ENCODE assay signal across 7 cellular contexts in the genomic region with DNA sequence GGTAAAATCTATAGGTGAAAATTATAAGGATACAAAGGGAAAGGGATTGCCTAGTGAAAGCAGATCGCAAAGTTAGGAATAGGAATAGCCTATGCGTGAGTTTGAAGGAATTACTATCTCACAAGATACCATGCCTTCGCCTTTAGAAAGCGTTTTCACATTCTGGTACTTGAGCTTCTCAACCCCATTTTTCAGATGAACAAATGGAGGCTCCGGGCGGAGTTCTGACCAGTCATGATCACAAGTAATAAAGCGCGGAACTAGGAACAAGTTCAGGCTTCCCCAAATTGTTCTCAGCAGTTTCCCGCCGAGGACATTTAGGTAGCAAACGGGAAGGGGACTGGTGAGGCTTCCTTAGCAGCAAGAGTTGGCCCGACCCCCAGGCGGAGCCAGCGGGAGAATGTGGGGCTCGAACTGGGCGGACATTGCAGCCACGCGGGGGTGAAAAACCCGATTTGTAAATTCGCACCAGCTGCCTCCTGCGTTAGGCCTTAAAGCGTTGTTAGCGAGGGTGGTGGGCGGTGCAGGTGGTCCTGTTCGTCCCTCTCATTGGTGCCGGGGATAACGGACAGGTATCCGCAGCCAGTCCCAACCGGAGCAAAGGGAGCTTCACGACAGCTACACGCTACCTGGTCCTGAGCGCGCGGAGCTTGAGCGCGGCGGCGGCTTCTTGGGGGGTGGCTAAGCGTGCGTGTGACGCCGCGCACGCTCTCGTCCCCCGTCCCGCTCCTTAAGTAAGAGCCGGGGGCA. TPM values are rescaled to one million over a fixed set of nuclear protein-coding genes. Genes with fewer than 3 reads are reported as not detected.
DNase-seq lines count a peak whose midpoint lies in the region; ATAC-seq and TF ChIP-seq lines count a peak whose summit lies in the region.

No MANE protein-coding gene starts in this region.

- H3K27me3 ChIP-seq in stomach smooth muscle (ENCODE audit: control insufficient read depth in 1 of 2, insufficient read depth in 2 of 2, low read length in 2 of 2), result no peaks in the 10 kb centered on the region

- H3K27ac ChIP-seq in stomach smooth muscle (ENCODE audit: low read length), result peak overlapping the region; percentile 77

- peaks cover 15% of the 10 kb centered on the region for H3K4me1 ChIP-seq in stomach smooth muscle (ENCODE audit: control insufficient read depth, insufficient read depth, low read length)

- peak overlapping the region; percentile 73 to 78 for H3K4me3 ChIP-seq in stomach smooth muscle (ENCODE audit: low read length in 2 of 2)

- peaks cover 11% of the 10 kb centered on the region for H3K4me1 Mint-ChIP-seq in glutamatergic neuron (ENCODE audit: low read depth, unreplicated experiment)

- H3K9ac ChIP-seq in stomach smooth muscle (ENCODE audit: low read length in 2 of 2), result peak overlapping the region; percentile 62 to 80

- peaks cover 10 to 12% of the 10 kb centered on the region in 2 donors for H3K36me3 ChIP-seq in stomach smooth muscle (ENCODE audit: control insufficient read depth in 2 of 2, insufficient read depth in 2 of 2, low read length in 2 of 2)

- no peak overlapping the region for H3K27ac Mint-ChIP-seq in glutamatergic neuron (ENCODE audit: unreplicated experiment)

- H3K36me3 Mint-ChIP-seq in glutamatergic neuron (ENCODE audit: unreplicated experiment), result peaks cover 7% of the 10 kb centered on the region

- H3K9me3 ChIP-seq in stomach smooth muscle (ENCODE audit: control insufficient read depth in 2 of 2, low read length in 2 of 2), result no peaks in the 10 kb centered on the region

- H3K4me3 Mint-ChIP-seq in glutamatergic neuron (ENCODE audit: unreplicated experiment), result peak overlapping the region; percentile 73

- ATAC-seq in omental fat pad (ENCODE audit: low FRiP score), result peak; percentile 86
- no peak for ATAC-seq in HG02970 (IDR thresholded peaks at IDR 0.05; ENCODE audit: low FRiP score, unreplicated experiment)

- DNase-seq in NCI-H187 (lab: John Stamatoyannopoulos, UW), result peak; percentile 82 to 96
- peak; percentile 79 for DNase-seq in activated naive CD4-positive, alpha-beta T cell treated with Interleukin-2 at 50 U/mL for 16 hours
- DNase-seq in glutamatergic neuron, result peak; percentile 72
- peak; percentile 70 for DNase-seq in omental fat pad (ENCODE audit: low spot score)

- peak; percentile 59 for TF ChIP-seq POLR2A in GM19099 (IDR thresholded peaks at IDR 0.05; ENCODE audit: extremely low read depth, insufficient read length, low read depth)

- peaks cover 19% of the 10 kb centered on the region for H3K27me3 Mint-ChIP-seq in glutamatergic neuron (ENCODE audit: unreplicated experiment)

- TF ChIP-seq CTCF in glutamatergic neuron (IDR thresholded peaks at IDR 0.05; ENCODE audit: partially characterized antibody, unreplicated experiment) (no peak), omental fat pad (IDR thresholded peaks at IDR 0.05) (no peak)

- peaks cover 13% of the 10 kb centered on the region for H3K9me3 Mint-ChIP-seq in glutamatergic neuron (ENCODE audit: unreplicated experiment)

RNA-seq across cellular contexts. Expression of a gene that starts 15.4 kb away (rescaled TPM):
- 119 TPM for total RNA-seq in glutamatergic neuron (ENCODE audit: unreplicated experiment)
- total RNA-seq in omental fat pad, result 10 to 100 TPM in 1 of 4 donors, 1 to 10 TPM in 3; 2.6 to 25.5 (median 4.1) TPM

RNA-seq across cellular contexts. Expression of a gene that starts 25.4 kb away (rescaled TPM):
- total RNA-seq in glutamatergic neuron (ENCODE audit: unreplicated experiment) (not detected), omental fat pad (10 to 100 TPM in 3 of 4 donors, 1 to 10 TPM in 1; 7.6 to 16.4 (median 13.0) TPM)

RNA-seq across cellular contexts. Expression of a gene that starts 34.7 kb away (rescaled TPM):
- total RNA-seq in glutamatergic neuron (ENCODE audit: unreplicated experiment), result 21.9 TPM
- 10 to 100 TPM in 2 of 4 donors, 1 to 10 TPM in 2; 4.1 to 11.0 (median 9.8) TPM for total RNA-seq in omental fat pad

RNA-seq across cellular contexts. Expression of a gene that starts 34.9 kb away (rescaled TPM):
- total RNA-seq in glutamatergic neuron (ENCODE audit: unreplicated experiment) (44.2 TPM), omental fat pad (10 to 100 TPM; 12.0 to 24.7 (median 20.7) TPM)

RNA-seq across cellular contexts. Expression of a gene that starts 44.8 kb away (rescaled TPM):
- 0.76 TPM for total RNA-seq in glutamatergic neuron (ENCODE audit: unreplicated experiment)
- total RNA-seq in omental fat pad, result 1 to 10 TPM in 1 of 4 donors, not detected in 3; 1.9 TPM
